ENCODE assay signal across 18 cellular contexts in genomic region chr19:30556230-30556711, GRCh38.
DNase-seq lines count a peak whose midpoint lies in the region; ATAC-seq and TF ChIP-seq lines count a peak whose summit lies in the region.
"Had no signal": no experiment of that assay in that cellular context is flagged by ENCODE, and none has a peak within 500 bp of the region (broad histone marks: within the 10 kb centered on the region; RNA-seq: fewer than 3 reads in every experiment).

No MANE protein-coding gene starts in this region.

- no peak overlapping the region for H3K4me3 ChIP-seq in right lobe of liver
- H3K4me3 ChIP-seq: BLaER1, smooth muscle cell had no signal

- CTCF ChIA-PET in HEK293T (lab: Yijun Ruan, JAX), result no interaction called here

- TF ChIP-seq CTCF in right lobe of liver (IDR thresholded peaks at IDR 0.05), result no peak

- no peaks in the 10 kb centered on the region for H3K36me3 ChIP-seq in right lobe of liver
- H3K36me3 ChIP-seq: BLaER1, brain microvascular endothelial cell had no signal

- DNase-seq in HEK293T (ENCODE audit: extremely low spot score), result peak; percentile 12
- DNase-seq in SHP77 (lab: John Stamatoyannopoulos, UW), result peak; percentile 42 to 71
- peak in 29 of 42 donors; percentile 9 to 77 (median 43) for DNase-seq in head of caudate nucleus
- peak; percentile 86 for DNase-seq in putamen (ENCODE audit: low spot score)
- DNase-seq in CD1c-positive myeloid dendritic cell (ENCODE audit: extremely low spot score), result no peak
- no peak for DNase-seq in right lobe of liver
- DNase-seq: activated CD4-positive, alpha-beta T cell treated with anti-CD3 and anti-CD28 coated beads for 36 hours; activated naive CD4-positive, alpha-beta T cell treated with anti-CD3 and anti-CD28 coated beads, Interleukin-2, amount 10 ng/mL, durations not matched to agents 7 days and 5 days; brain microvascular endothelial cell; effector memory CD4-positive, alpha-beta T cell; Kasumi-1; NCI-H187; NK-92 treated with Interleukin-12 subunit alpha and Interleukin-12 subunit beta, amount 100 ng/mL, for 24 hours; stimulated activated naive CD8-positive, alpha-beta T cell treated with anti-CD3 and anti-CD28 coated beads, Interleukin-15, Interleukin-2, amounts not matched to agents 100 U/mL and 50 U/mL, for 24 hours; T-helper 2 cell had no signal

- no peak for ATAC-seq in HG02763 (IDR thresholded peaks at IDR 0.05; ENCODE audit: unreplicated experiment)
- ATAC-seq in right lobe of liver, result no peak
- ATAC-seq: activated CD4-positive, alpha-beta T cell treated with anti-CD3 and anti-CD28 coated beads for 36 hours; stimulated activated naive CD8-positive, alpha-beta T cell treated with anti-CD3 and anti-CD28 coated beads, Interleukin-15, Interleukin-2, amounts not matched to agents 100 U/mL and 50 U/mL, for 24 hours had no signal

- intact Hi-C loops in head of caudate nucleus (cut with DNase I), result no loop called here
- intact Hi-C loops in right lobe of liver (cut with DNase I), result no loop called here

- H3K4me1 ChIP-seq in right lobe of liver, result no peaks in the 10 kb centered on the region

- POLR2A ChIA-PET in HEK293T (lab: Yijun Ruan, JAX), result no interaction called here

- H3K27me3 ChIP-seq in right lobe of liver, result no peaks in the 10 kb centered on the region
- H3K27me3 ChIP-seq: BLaER1, brain microvascular endothelial cell had no signal

- WGBS in right lobe of liver (ENCODE audit: insufficient coverage, low coverage, low lambda C conversion rate, missing lambda C conversion rate), result 22% methylated on average over 5 of the region's 6 CpGs

- no peaks in the 10 kb centered on the region for H3K9me3 ChIP-seq in right lobe of liver
- H3K9me3 ChIP-seq: BLaER1 had no signal

- TF ChIP-seq POLR2A in right lobe of liver (IDR thresholded peaks at IDR 0.05), result no peak

- no peak overlapping the region for H3K27ac ChIP-seq in right lobe of liver
- H3K27ac ChIP-seq: BLaER1, brain microvascular endothelial cell had no signal

TF ChIP-seq in HEK293T, 16 proteins besides CTCF, POLR2A, EP300 and RAD21:
- TF ChIP-seq NFRKB (IDR thresholded peaks at IDR 0.05) (no peak), FOXA1 (IDR thresholded peaks at IDR 0.05) (no peak), TARDBP (IDR thresholded peaks at IDR 0.05) (no peak), HDGF (IDR thresholded peaks at IDR 0.05; ENCODE audit: borderline replicate concordance) (no peak), SP1 (IDR thresholded peaks at IDR 0.05) (no peak), ARNT (IDR thresholded peaks at IDR 0.05) (no peak), PKNOX1 (IDR thresholded peaks at IDR 0.05) (no peak), L3MBTL2 (conservative IDR thresholded peaks at IDR 0.05) (no peak), ZNF384 (IDR thresholded peaks at IDR 0.05) (no peak), BHLHE40 (IDR thresholded peaks at IDR 0.05; ENCODE audit: borderline replicate concordance) (no peak), LEF1 (IDR thresholded peaks at IDR 0.05; ENCODE audit: borderline replicate concordance) (no peak), CTBP1 (IDR thresholded peaks at IDR 0.05; ENCODE audit: borderline replicate concordance) (no peak), FOXK2 (IDR thresholded peaks at IDR 0.05) (no peak), FOXM1 (IDR thresholded peaks at IDR 0.05; ENCODE audit: borderline replicate concordance) (no peak), ELF4 (IDR thresholded peaks at IDR 0.05) (no peak)

Comparison
In these comparisons a context has a peak if more than half of its experiments do, and no peak if none do; other contexts are left out.
1. DNase-seq: peak in HEK293T (single experiment), SHP77 (2 of 2), head of caudate nucleus (29 of 42) and putamen (single experiment); none in CD1c-positive myeloid dendritic cell (single experiment) and right lobe of liver (0 of 3).